30 cellular contexts compared by ENCODE assay signal in the genomic region with DNA sequence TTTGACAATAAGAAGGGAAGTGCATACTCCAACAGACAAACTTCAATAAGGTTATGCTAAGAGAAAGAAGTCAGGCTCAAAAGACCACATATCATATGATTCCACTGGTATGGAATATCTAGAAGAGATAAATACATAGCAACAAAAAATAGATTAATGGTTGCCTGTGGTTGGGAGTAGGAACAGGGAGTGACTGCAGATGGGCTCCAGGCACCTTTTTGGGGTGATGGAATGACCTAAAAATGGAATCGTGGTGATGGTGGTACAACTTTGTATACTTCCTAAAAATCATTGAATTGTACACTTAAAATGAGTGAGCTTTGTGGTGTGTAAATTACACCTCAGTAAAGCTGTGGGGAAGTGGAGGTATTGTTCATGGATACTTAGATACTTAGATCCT. TPM values are rescaled to one million over a fixed set of nuclear protein-coding genes. Genes with fewer than 3 reads are reported as not detected.
"Had no signal": no experiment of that assay in that cellular context is flagged by ENCODE, and none has a peak within 500 bp of the region (broad histone marks: within the 10 kb centered on the region; RNA-seq: fewer than 3 reads in every experiment).

No MANE protein-coding gene starts in this region.

- FAIRE-seq: pancreas, small intestine had no signal

- H3K4me1 ChIP-seq: prostate gland, spleen, tibial nerve, upper lobe of left lung, vagina had no signal

- H3K27ac ChIP-seq: left ventricle myocardium inferior, pancreas, prostate gland, spleen, suprapubic skin, thoracic aorta, tibial nerve, upper lobe of left lung, vagina had no signal

- DNase-seq: islet precursor cell; left ventricle myocardium inferior; mesendoderm; naive thymus-derived CD8-positive, alpha-beta T cell; nucleus accumbens; pancreas; posterior cingulate gyrus; retina; right cardiac atrium; small intestine; spleen; stimulated activated CD4-positive, alpha-beta T cell treated with anti-CD3 and anti-CD28 coated beads, Interleukin-4, amount 100 ng/mL, for 24 hours; stimulated activated naive CD4-positive, alpha-beta T cell; upper lobe of left lung had no signal

- H3K27me3 ChIP-seq: pancreas, spleen, suprapubic skin, tibial nerve, upper lobe of left lung, vagina had no signal

- ATAC-seq: naive thymus-derived CD8-positive, alpha-beta T cell; pancreas; right cardiac atrium; sciatic nerve; stimulated activated effector memory CD8-positive, alpha-beta T cell treated with anti-CD3 and anti-CD28 coated beads, Interleukin-12 subunit alpha, Interleukin-12 subunit beta, amount 100 ng/mL, for 72 hours had no signal

- H3K36me3 ChIP-seq: left ventricle myocardium inferior, pancreas, prostate gland, spleen, suprapubic skin, thoracic aorta, tibial nerve, upper lobe of left lung, vagina had no signal

- H3K4me3 ChIP-seq: left ventricle myocardium inferior, lung, pancreas, prostate gland, spleen, suprapubic skin, thoracic aorta, tibial nerve, upper lobe of left lung, vagina had no signal

- H3K9me3 ChIP-seq: left ventricle myocardium inferior, pancreas, prostate gland, spleen, suprapubic skin, thoracic aorta, tibial nerve, upper lobe of left lung, vagina had no signal

RNA-seq across cellular contexts. Expression of gene RAG2, which starts 29.0 kb away (rescaled TPM):
- total RNA-seq: kidney epithelial cell; left ventricle myocardium inferior; lower leg skin; lung; mesothelial cell of epicardium; mononuclear cell; naive thymus-derived CD8-positive, alpha-beta T cell; neural crest cell; osteoblast; pancreas; prostate gland; right cardiac atrium; sciatic nerve; spleen; subcutaneous adipose tissue; suprapubic skin; thoracic aorta; tibial nerve; upper lobe of left lung; vagina had no signal
- polyA plus RNA-seq: lung; naive thymus-derived CD8-positive, alpha-beta T cell; pancreas; small intestine; spleen; urinary bladder had no signal
